ENCODE assay signal across 8 cellular contexts in genomic region chr4:47484169-47484568, GRCh38. TPM values are rescaled to one million over a fixed set of nuclear protein-coding genes. Genes with fewer than 3 reads are reported as not detected.
DNase-seq lines count a peak whose midpoint lies in the region; ATAC-seq and TF ChIP-seq lines count a peak whose summit lies in the region.

No MANE protein-coding gene starts in this region.

- no peak overlapping the region for H3K4me3 ChIP-seq in breast epithelium
- H3K4me3 ChIP-seq in H7 (ENCODE audit: insufficient read depth, low read depth, low read length) = no peak overlapping the region
- H3K4me3 ChIP-seq in endodermal cell (ENCODE audit: low read length) = no peak overlapping the region

- H3K36me3 ChIP-seq in breast epithelium = no peaks in the 10 kb centered on the region
- H3K36me3 ChIP-seq in H7 (replicated peaks; ENCODE audit: control insufficient read depth, insufficient read depth, low read length) = no peaks in the 10 kb centered on the region
- H3K36me3 ChIP-seq in endodermal cell (ENCODE audit: control insufficient read depth, insufficient read depth, low read length) = no peaks in the 10 kb centered on the region

- intact Hi-C loops in breast epithelium (cut with DNase I; ENCODE audit: low total_unique reads) = no loop called here

- H3K4me1 Mint-ChIP-seq in progenitor cell of endocrine pancreas (ENCODE audit: low read depth) = peaks cover 22% of the 10 kb centered on the region
- H3K4me1 Mint-ChIP-seq in endodermal cell = peaks cover 9% of the 10 kb centered on the region

- H3K27me3 Mint-ChIP-seq in progenitor cell of endocrine pancreas (no peaks in the 10 kb centered on the region), endodermal cell (ENCODE audit: insufficient read depth) (peaks cover 30% of the 10 kb centered on the region)

- ATAC-seq in GM18873 (IDR thresholded peaks at IDR 0.05; ENCODE audit: low FRiP score, unreplicated experiment) (peak; percentile 34), HG03175 (IDR thresholded peaks at IDR 0.05; ENCODE audit: unreplicated experiment) (peak; percentile 19)

- TF ChIP-seq CTCF in breast epithelium (IDR thresholded peaks at IDR 0.05) (no peak), progenitor cell of endocrine pancreas (IDR thresholded peaks at IDR 0.05; ENCODE audit: unreplicated experiment) (no peak), endodermal cell (conservative IDR thresholded peaks at IDR 0.05) (no peak)

- no peak for DNase-seq in breast epithelium (ENCODE audit: low spot score in 2 of 2)
- no peak for DNase-seq in progenitor cell of endocrine pancreas (ENCODE audit: low spot score, unreplicated experiment)
- no peak for DNase-seq in H7
- DNase-seq in endodermal cell = no peak
- no peak for DNase-seq in NCI-H1694 (lab: John Stamatoyannopoulos, UW)
- DNase-seq in NCI-H510A (lab: John Stamatoyannopoulos, UW) = no peak

- H3K27ac ChIP-seq in breast epithelium = peak overlapping the region; percentile 91
- no peak overlapping the region for H3K27ac ChIP-seq in endodermal cell (ENCODE audit: low read depth, low read length)

- H3K27ac Mint-ChIP-seq in progenitor cell of endocrine pancreas = peak overlapping the region; percentile 73
- H3K27ac Mint-ChIP-seq in endodermal cell = no peak overlapping the region

- no peak overlapping the region for H3K9ac ChIP-seq in endodermal cell (ENCODE audit: extremely low read depth, low read length, poor library complexity, severe bottlenecking)

- TF ChIP-seq POLR2A in breast epithelium (IDR thresholded peaks at IDR 0.05) = no peak

- H3K4me3 Mint-ChIP-seq in progenitor cell of endocrine pancreas (ENCODE audit: low read depth) (peak overlapping the region; percentile 99), endodermal cell (no peak overlapping the region)

- WGBS in endodermal cell (ENCODE audit: insufficient coverage in 1 of 2, insufficient read length in 1 of 2), 2 experiments = 83 to 84% methylated on average over 2 to 3 of the region's 3 CpGs

- H3K9me3 ChIP-seq in breast epithelium = no peaks in the 10 kb centered on the region
- H3K9me3 ChIP-seq in endodermal cell (ENCODE audit: control insufficient read depth, low read length) = peaks cover 8% of the 10 kb centered on the region

- H3K4me1 ChIP-seq in breast epithelium (no peaks in the 10 kb centered on the region), endodermal cell (ENCODE audit: control insufficient read depth, insufficient read depth, low read length) (no peaks in the 10 kb centered on the region)

- H3K9me3 Mint-ChIP-seq in progenitor cell of endocrine pancreas (ENCODE audit: low read depth) = peaks cover 3% of the 10 kb centered on the region
- H3K9me3 Mint-ChIP-seq in endodermal cell = peaks cover 5% of the 10 kb centered on the region

- peaks cover 1% of the 10 kb centered on the region for H3K36me3 Mint-ChIP-seq in progenitor cell of endocrine pancreas (ENCODE audit: insufficient read depth)
- no peaks in the 10 kb centered on the region for H3K36me3 Mint-ChIP-seq in endodermal cell (ENCODE audit: low read depth)

- no peaks in the 10 kb centered on the region for H3K27me3 ChIP-seq in breast epithelium
- peaks cover 6% of the 10 kb centered on the region; the same call in 1 of the 2 replicates for H3K27me3 ChIP-seq in H7 (ENCODE audit: control insufficient read depth, insufficient read depth, low read length)
- peaks cover 41% of the 10 kb centered on the region for H3K27me3 ChIP-seq in endodermal cell (ENCODE audit: control insufficient read depth, insufficient read depth, low read length, poor library complexity, severe bottlenecking)

RNA-seq across cellular contexts. Expression of gene ATP10D, which starts 0.9 kb away (rescaled TPM):
- total RNA-seq in breast epithelium (10 to 100 TPM; 13.3 to 26.2 (median 15.7) TPM), progenitor cell of endocrine pancreas (35.2 TPM in 2 replicates), endodermal cell (1 to 10 TPM in 1 of 2 donors, under 1 TPM in 1; 0.27 to 1.1 TPM)
- total RNA-seq in H7 (2014; rRNA removed; shearing (Covaris generic)) = 0.63 and 0.66 TPM in 2 replicates
- 3.8 TPM for polyA plus RNA-seq in endodermal cell (2013, experiment 1 of 2)
- polyA plus RNA-seq in endodermal cell (2013, experiment 2 of 2) = 5.6 TPM

RNA-seq across cellular contexts. Expression of gene COMMD8, which starts 20.7 kb away (rescaled TPM):
- total RNA-seq in breast epithelium (10 to 100 TPM; 11.8 to 12.8 (median 12.3) TPM), progenitor cell of endocrine pancreas (19.8 and 20.8 TPM in 2 replicates), endodermal cell (10 to 100 TPM; 14.7 to 17.9 TPM)
- total RNA-seq in H7 (2014; rRNA removed; shearing (Covaris generic)) = 12.4 and 13.5 TPM in 2 replicates
- polyA plus RNA-seq in endodermal cell (2013, experiment 1 of 2) = 20.4 TPM
- polyA plus RNA-seq in endodermal cell (2013, experiment 2 of 2) = 22.9 TPM
